In genomic region chr22:42743501-42743991, GRCh38 we compare ENCODE assay signal across 9 cellular contexts. TPM values are rescaled to one million over a fixed set of nuclear protein-coding genes. Genes with fewer than 3 reads are reported as not detected.
DNase-seq lines count a peak whose midpoint lies in the region; ATAC-seq and TF ChIP-seq lines count a peak whose summit lies in the region.
"Had no signal": no experiment of that assay in that cellular context is flagged by ENCODE, and none has a peak within 500 bp of the region (broad histone marks: within the 10 kb centered on the region; RNA-seq: fewer than 3 reads in every experiment).

No MANE protein-coding gene starts in this region.

- H3K36me3 Mint-ChIP-seq in WTC11 (no peaks in the 10 kb centered on the region), progenitor cell of endocrine pancreas (ENCODE audit: insufficient read depth) (no peaks in the 10 kb centered on the region)

- H3K27ac Mint-ChIP-seq in WTC11 (no peak overlapping the region), progenitor cell of endocrine pancreas (no peak overlapping the region)

- 27% methylated on average over 9 of the region's 9 CpGs for WGBS in prostate gland

- H3K4me3 Mint-ChIP-seq in WTC11, result no peak overlapping the region
- H3K4me3 Mint-ChIP-seq in progenitor cell of endocrine pancreas (ENCODE audit: low read depth), result no peak overlapping the region

- no peak overlapping the region for H3K4me3 ChIP-seq in BLaER1 treated with 17β-estradiol and CSF1 and Interleukin-3, amounts not matched to agents 10 nM and 100 nM
- H3K4me3 ChIP-seq in prostate gland, result no peak overlapping the region
- H3K4me3 ChIP-seq: PC-9 had no signal

- no peaks in the 10 kb centered on the region for H3K9me3 ChIP-seq in BLaER1 treated with 17β-estradiol and CSF1 and Interleukin-3, amounts not matched to agents 10 nM and 100 nM (replicated peaks in 1 of 11)
- no peaks in the 10 kb centered on the region for H3K9me3 ChIP-seq in prostate gland

- CTCF ChIA-PET in WTC11 (lab: Charles Lee), result no interaction called here

- ATAC-seq in WTC11 (peak; percentile 33), GM21529 (IDR thresholded peaks at IDR 0.05; ENCODE audit: unreplicated experiment) (no peak)

- H4K20me1 ChIP-seq in BLaER1 treated with 17β-estradiol and CSF1 and Interleukin-3, amounts not matched to agents 10 nM and 100 nM, result no peaks in the 10 kb centered on the region

- POLR2A ChIA-PET in WTC11 (lab: Charles Lee), result interaction anchor here (0.5 to 1.0 kb wide), 2 partner anchors 11 to 18 kb away, joined by 3 to 5 read pairs; no protein-coding TSS in a partner anchor

- peak overlapping the region in 1 of 11 experiments; percentile 11; a peak in 1 of 22 replicates for H3K9ac ChIP-seq in BLaER1 treated with 17β-estradiol and CSF1 and Interleukin-3, amounts not matched to agents 10 nM and 100 nM

- intact Hi-C loops in cardiac septum (cut with DNase I) (loop anchor here (2.0 kb wide), 1 partner anchor 81 kb away; no protein-coding TSS in a partner anchor), prostate gland (cut with DNase I) (no loop called here)

- peaks cover 32% of the 10 kb centered on the region for H3K4me1 Mint-ChIP-seq in WTC11
- peaks cover 2% of the 10 kb centered on the region for H3K4me1 Mint-ChIP-seq in progenitor cell of endocrine pancreas (ENCODE audit: low read depth)

- peak overlapping the region in 10 of 11 experiments; percentile 22 to 57 (median 48); a peak in 18 of 22 replicates for H3K4me2 ChIP-seq in BLaER1 treated with 17β-estradiol and CSF1 and Interleukin-3, amounts not matched to agents 10 nM and 100 nM
- H3K4me2 ChIP-seq: PC-9 had no signal

- H3K4me1 ChIP-seq in BLaER1 treated with 17β-estradiol and CSF1 and Interleukin-3, amounts not matched to agents 10 nM and 100 nM, result peaks cover 13 to 47% (median 22%) of the 10 kb centered on the region in 10 experiments
- no peaks in the 10 kb centered on the region for H3K4me1 ChIP-seq in prostate gland (replicated peaks)

- H3K27ac ChIP-seq in BLaER1 treated with 17β-estradiol and CSF1 and Interleukin-3, amounts not matched to agents 10 nM and 100 nM, result peak overlapping the region in 6 of 11 experiments; percentile 3 to 44 (median 33); a peak in 6 of 22 replicates
- peak overlapping the region; percentile 62 to 63 for H3K27ac ChIP-seq in prostate gland
- H3K27ac ChIP-seq: PC-9 had no signal

- no peak for TF ChIP-seq POLR2A in prostate gland (IDR thresholded peaks at IDR 0.05)

- H3K9me3 Mint-ChIP-seq in WTC11 (no peaks in the 10 kb centered on the region), progenitor cell of endocrine pancreas (ENCODE audit: low read depth) (no peaks in the 10 kb centered on the region)

- TF ChIP-seq CTCF in WTC11 (IDR thresholded peaks at IDR 0.05) (no peak), prostate gland (IDR thresholded peaks at IDR 0.05) (no peak), progenitor cell of endocrine pancreas (IDR thresholded peaks at IDR 0.05; ENCODE audit: unreplicated experiment) (no peak)

- no peaks in the 10 kb centered on the region for H3K36me3 ChIP-seq in BLaER1 treated with 17β-estradiol and CSF1 and Interleukin-3, amounts not matched to agents 10 nM and 100 nM
- H3K36me3 ChIP-seq in prostate gland, result no peaks in the 10 kb centered on the region

- DNase-seq in WTC11 (ENCODE audit: low spot score) (no peak), cardiac septum (ENCODE audit: low spot score) (peak; percentile 93), prostate gland (ENCODE audit: low spot score) (peak; percentile 43), DMS 273 treated with DMSO at 0.1 percent for 48 hours (lab: John Stamatoyannopoulos, UW) (no peak), progenitor cell of endocrine pancreas (ENCODE audit: low spot score, unreplicated experiment) (no peak), MV-4-11 (lab: John Stamatoyannopoulos, UW) (no peak)

- H3K27me3 Mint-ChIP-seq in WTC11 (ENCODE audit: low read depth), result no peaks in the 10 kb centered on the region
- peaks cover 10% of the 10 kb centered on the region for H3K27me3 Mint-ChIP-seq in progenitor cell of endocrine pancreas

- peaks cover 0 to 3% (median 0%) of the 10 kb centered on the region in 11 experiments; a peak in 1 of 22 replicates for H3K27me3 ChIP-seq in BLaER1 treated with 17β-estradiol and CSF1 and Interleukin-3, amounts not matched to agents 10 nM and 100 nM
- no peaks in the 10 kb centered on the region for H3K27me3 ChIP-seq in prostate gland (replicated peaks; ENCODE audit: insufficient read depth)

TF ChIP-seq in WTC11, 78 proteins besides CTCF, POLR2A, EP300 and RAD21:
- TF ChIP-seq E2F1 (CRISPR knock-in tag; IDR thresholded peaks at IDR 0.05), result no peak
- no peak for TF ChIP-seq E2F5 (CRISPR knock-in tag; IDR thresholded peaks at IDR 0.05)
- TF ChIP-seq USF2 (CRISPR knock-in tag; IDR thresholded peaks at IDR 0.05), result no peak
- no peak for TF ChIP-seq ZNF281 (CRISPR knock-in tag; IDR thresholded peaks at IDR 0.05)
- no peak for TF ChIP-seq ATF2 (CRISPR knock-in tag; IDR thresholded peaks at IDR 0.05; ENCODE audit: borderline replicate concordance, low read depth)
TF ChIP-seq in WTC11: peak in this region for 0.

RNA-seq across cellular contexts. Expression of gene A4GALT, which starts 22.9 kb away (rescaled TPM):
- 13.9 to 22.1 TPM (median 16.8 TPM) in 3 replicates for total RNA-seq in WTC11 (2021)
- total RNA-seq in cardiac septum, result 97.7 TPM
- 10 to 100 TPM; 34.7 to 40.0 TPM for total RNA-seq in prostate gland
- total RNA-seq in progenitor cell of endocrine pancreas, result 0.47 and 1.1 TPM in 2 replicates

Comparison
In these comparisons a context has a peak if more than half of its experiments do, and no peak if none do; other contexts are left out.
1. DNase-seq: peak in cardiac septum (single experiment) and prostate gland (single experiment); none in WTC11 (single experiment), DMS 273 treated with DMSO at 0.1 percent for 48 hours (single experiment), progenitor cell of endocrine pancreas (single experiment) and MV-4-11 (single experiment).